1 cellular context compared by ENCODE assay signal in genomic region chr10:45409782-45410181, GRCh38.
TF ChIP-seq lines count a peak whose summit lies in the region.

No MANE protein-coding gene starts in this region.

TF ChIP-seq in K562, 482 proteins besides CTCF, POLR2A, EP300 and RAD21 (continued from another document):
- TF ChIP-seq HIVEP1 (CRISPR knock-in tag; IDR thresholded peaks at IDR 0.05) (0 out of 2 replicates have a peak, but pooled peaks have one; percentile 3), FOXM1 (IDR thresholded peaks at IDR 0.05; ENCODE audit: low read depth) (no peak), FOXM1 (CRISPR knock-in tag; IDR thresholded peaks at IDR 0.05; ENCODE audit: low read depth) (no peak), TAF7 (tag; IDR thresholded peaks at IDR 0.05) (no peak), ZNF165 (CRISPR knock-in tag; IDR thresholded peaks at IDR 0.05; ENCODE audit: borderline replicate concordance) (peak; percentile 5; the same call in 1 of the 2 replicates), NR1H2 (CRISPR knock-in tag; IDR thresholded peaks at IDR 0.05) (no peak), ARNT (IDR thresholded peaks at IDR 0.05) (no peak), POLR2AphosphoS5 (IDR thresholded peaks at IDR 0.05; ENCODE audit: control insufficient read depth, insufficient read depth, low read depth, low read length) (no peak), PKNOX1 (IDR thresholded peaks at IDR 0.05) (no peak), PRPF4 (IDR thresholded peaks at IDR 0.05; ENCODE audit: insufficient read depth, low read depth, low read length, poor library complexity, severe bottlenecking) (no peak), ZNF24 (IDR thresholded peaks at IDR 0.05) (no peak), PURB (CRISPR knock-in tag; IDR thresholded peaks at IDR 0.05; ENCODE audit: low read depth) (no peak), BCLAF1 (IDR thresholded peaks at IDR 0.05; ENCODE audit: borderline replicate concordance in 1 of 2, control insufficient read depth in 1 of 2, low read depth in 2 of 2, low read length in 1 of 2) (no peak), ZNF253 (CRISPR knock-in tag; conservative IDR thresholded peaks at IDR 0.05) (no peak), TFAP4 (CRISPR knock-in tag; IDR thresholded peaks at IDR 0.05; ENCODE audit: borderline replicate concordance) (0 out of 2 replicates have a peak, but pooled peaks have one; percentile 10), PHB (CRISPR knock-in tag; IDR thresholded peaks at IDR 0.05) (no peak), MAFK (IDR thresholded peaks at IDR 0.05; ENCODE audit: low read length) (no peak), CREB5 (CRISPR knock-in tag; IDR thresholded peaks at IDR 0.05) (0 out of 2 replicates have a peak, but pooled peaks have one; percentile 55), NR4A1 (CRISPR knock-in tag; IDR thresholded peaks at IDR 0.05) (no peak), NR4A1 (tag; IDR thresholded peaks at IDR 0.05) (0 out of 2 replicates have a peak, but pooled peaks have one; percentile 18), ZNF282 (CRISPR knock-in tag; IDR thresholded peaks at IDR 0.05) (no peak), NRF1 (conservative IDR thresholded peaks at IDR 0.05 in 1 of 2, IDR thresholded peaks at IDR 0.05 in 1 of 2) (no peak), KLF13 (tag; IDR thresholded peaks at IDR 0.05; ENCODE audit: borderline replicate concordance, low read depth) (0 out of 2 replicates have a peak, but pooled peaks have one; percentile 13), ZNF77 (CRISPR knock-in tag; IDR thresholded peaks at IDR 0.05) (no peak), CBX8 (IDR thresholded peaks at IDR 0.05; ENCODE audit: borderline replicate concordance, extremely low read depth, low read depth, low read length, poor library complexity, severe bottlenecking) (no peak), ZNF589 (CRISPR knock-in tag; IDR thresholded peaks at IDR 0.05; ENCODE audit: low read depth) (no peak), PHF8 (IDR thresholded peaks at IDR 0.05; ENCODE audit: borderline replicate concordance, low read length) (no peak), HDAC2 (IDR thresholded peaks at IDR 0.05) (no peak), ZFP91 (CRISPR knock-in tag; IDR thresholded peaks at IDR 0.05) (no peak), DMBX1 (CRISPR knock-in tag; IDR thresholded peaks at IDR 0.05; ENCODE audit: borderline replicate concordance) (0 out of 2 replicates have a peak, but pooled peaks have one; percentile 30), MNT (conservative IDR thresholded peaks at IDR 0.05) (0 out of 4 replicates have a peak, but pooled peaks of 1 of the 2 experiments have one; percentile 21), ZNF316 (IDR thresholded peaks at IDR 0.05) (no peak)
- TF ChIP-seq, protein P1, sequence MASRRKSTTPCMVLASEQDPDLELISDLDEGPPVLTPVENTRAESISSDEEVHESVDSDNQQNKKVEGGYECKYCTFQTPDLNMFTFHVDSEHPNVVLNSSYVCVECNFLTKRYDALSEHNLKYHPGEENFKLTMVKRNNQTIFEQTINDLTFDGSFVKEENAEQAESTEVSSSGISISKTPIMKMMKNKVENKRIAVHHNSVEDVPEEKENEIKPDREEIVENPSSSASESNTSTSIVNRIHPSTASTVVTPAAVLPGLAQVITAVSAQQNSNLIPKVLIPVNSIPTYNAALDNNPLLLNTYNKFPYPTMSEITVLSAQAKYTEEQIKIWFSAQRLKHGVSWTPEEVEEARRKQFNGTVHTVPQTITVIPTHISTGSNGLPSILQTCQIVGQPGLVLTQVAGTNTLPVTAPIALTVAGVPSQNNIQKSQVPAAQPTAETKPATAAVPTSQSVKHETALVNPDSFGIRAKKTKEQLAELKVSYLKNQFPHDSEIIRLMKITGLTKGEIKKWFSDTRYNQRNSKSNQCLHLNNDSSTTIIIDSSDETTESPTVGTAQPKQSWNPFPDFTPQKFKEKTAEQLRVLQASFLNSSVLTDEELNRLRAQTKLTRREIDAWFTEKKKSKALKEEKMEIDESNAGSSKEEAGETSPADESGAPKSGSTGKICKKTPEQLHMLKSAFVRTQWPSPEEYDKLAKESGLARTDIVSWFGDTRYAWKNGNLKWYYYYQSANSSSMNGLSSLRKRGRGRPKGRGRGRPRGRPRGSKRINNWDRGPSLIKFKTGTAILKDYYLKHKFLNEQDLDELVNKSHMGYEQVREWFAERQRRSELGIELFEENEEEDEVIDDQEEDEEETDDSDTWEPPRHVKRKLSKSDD (conservative IDR thresholded peaks at IDR 0.05; ENCODE audit: low read length): no peak
- TF ChIP-seq, protein P2, sequence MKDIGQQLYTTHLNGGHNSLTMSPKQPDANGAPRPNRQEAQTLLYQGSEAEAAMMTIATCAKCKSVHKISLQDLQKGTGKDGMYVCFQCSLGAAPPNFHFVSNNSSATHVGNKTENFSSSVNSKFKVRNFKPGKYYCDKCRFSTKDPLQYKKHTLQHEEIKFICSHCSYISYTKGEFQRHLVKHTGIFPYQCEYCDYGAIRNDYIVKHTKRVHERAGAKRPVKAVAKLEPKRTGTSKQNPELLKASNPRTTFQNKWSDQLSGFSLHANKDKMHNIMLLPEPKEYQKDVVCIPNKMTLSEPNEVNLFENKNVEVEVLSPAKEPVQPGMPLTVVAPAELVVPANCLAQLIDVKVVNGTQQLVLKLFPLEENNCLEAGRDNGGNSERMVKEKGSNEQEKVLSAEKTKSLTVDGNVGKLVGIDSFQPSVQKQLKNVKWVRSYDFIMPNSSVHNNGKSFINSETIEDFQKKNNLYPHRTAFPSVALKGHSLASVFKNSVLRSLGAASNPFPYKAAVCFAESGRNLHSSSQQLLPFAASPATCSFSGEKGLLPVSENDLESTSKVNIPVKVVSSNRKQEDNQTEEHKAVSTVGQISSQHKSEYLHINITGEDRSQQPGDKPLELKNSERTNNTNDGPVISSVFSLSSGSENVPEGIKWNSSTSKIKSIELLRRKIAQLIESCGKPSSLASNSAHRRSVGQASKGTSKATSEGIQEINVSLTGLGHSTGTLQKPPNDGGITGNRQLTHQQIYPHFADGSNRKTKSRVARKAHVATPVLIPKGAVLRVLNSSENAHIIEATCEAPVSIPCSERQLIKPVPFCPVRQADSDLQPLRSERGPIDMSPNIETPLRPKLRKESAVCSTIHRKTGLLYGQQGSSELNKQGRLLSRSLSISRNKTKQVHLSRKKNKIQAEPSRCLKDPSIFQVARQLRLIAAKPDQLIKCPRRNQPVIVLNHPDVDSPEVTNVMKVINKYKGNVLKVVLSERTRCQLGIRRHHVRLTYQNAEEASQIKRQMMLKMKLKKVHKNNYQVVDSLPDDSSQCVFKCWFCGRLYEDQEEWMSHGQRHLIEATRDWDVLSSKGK (CRISPR knock-in tag; IDR thresholded peaks at IDR 0.05): no peak
- TF ChIP-seq, protein P3, sequence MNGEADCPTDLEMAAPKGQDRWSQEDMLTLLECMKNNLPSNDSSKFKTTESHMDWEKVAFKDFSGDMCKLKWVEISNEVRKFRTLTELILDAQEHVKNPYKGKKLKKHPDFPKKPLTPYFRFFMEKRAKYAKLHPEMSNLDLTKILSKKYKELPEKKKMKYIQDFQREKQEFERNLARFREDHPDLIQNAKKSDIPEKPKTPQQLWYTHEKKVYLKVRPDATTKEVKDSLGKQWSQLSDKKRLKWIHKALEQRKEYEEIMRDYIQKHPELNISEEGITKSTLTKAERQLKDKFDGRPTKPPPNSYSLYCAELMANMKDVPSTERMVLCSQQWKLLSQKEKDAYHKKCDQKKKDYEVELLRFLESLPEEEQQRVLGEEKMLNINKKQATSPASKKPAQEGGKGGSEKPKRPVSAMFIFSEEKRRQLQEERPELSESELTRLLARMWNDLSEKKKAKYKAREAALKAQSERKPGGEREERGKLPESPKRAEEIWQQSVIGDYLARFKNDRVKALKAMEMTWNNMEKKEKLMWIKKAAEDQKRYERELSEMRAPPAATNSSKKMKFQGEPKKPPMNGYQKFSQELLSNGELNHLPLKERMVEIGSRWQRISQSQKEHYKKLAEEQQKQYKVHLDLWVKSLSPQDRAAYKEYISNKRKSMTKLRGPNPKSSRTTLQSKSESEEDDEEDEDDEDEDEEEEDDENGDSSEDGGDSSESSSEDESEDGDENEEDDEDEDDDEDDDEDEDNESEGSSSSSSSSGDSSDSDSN (IDR thresholded peaks at IDR 0.05; ENCODE audit: borderline replicate concordance in 1 of 2, low read depth in 2 of 2, low read length in 2 of 2): no peak
- TF ChIP-seq, protein P4, sequence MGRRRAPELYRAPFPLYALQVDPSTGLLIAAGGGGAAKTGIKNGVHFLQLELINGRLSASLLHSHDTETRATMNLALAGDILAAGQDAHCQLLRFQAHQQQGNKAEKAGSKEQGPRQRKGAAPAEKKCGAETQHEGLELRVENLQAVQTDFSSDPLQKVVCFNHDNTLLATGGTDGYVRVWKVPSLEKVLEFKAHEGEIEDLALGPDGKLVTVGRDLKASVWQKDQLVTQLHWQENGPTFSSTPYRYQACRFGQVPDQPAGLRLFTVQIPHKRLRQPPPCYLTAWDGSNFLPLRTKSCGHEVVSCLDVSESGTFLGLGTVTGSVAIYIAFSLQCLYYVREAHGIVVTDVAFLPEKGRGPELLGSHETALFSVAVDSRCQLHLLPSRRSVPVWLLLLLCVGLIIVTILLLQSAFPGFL (CRISPR knock-in tag; IDR thresholded peaks at IDR 0.05): no peak
- TF ChIP-seq, protein P5, sequence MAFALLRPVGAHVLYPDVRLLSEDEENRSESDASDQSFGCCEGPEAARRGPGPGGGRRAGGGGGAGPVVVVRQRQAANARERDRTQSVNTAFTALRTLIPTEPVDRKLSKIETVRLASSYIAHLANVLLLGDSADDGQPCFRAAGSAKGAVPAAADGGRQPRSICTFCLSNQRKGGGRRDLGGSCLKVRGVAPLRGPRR (CRISPR knock-in tag; IDR thresholded peaks at IDR 0.05): no peak
TF ChIP-seq in K562: peak in this region for 26.
